In the genomic region with DNA sequence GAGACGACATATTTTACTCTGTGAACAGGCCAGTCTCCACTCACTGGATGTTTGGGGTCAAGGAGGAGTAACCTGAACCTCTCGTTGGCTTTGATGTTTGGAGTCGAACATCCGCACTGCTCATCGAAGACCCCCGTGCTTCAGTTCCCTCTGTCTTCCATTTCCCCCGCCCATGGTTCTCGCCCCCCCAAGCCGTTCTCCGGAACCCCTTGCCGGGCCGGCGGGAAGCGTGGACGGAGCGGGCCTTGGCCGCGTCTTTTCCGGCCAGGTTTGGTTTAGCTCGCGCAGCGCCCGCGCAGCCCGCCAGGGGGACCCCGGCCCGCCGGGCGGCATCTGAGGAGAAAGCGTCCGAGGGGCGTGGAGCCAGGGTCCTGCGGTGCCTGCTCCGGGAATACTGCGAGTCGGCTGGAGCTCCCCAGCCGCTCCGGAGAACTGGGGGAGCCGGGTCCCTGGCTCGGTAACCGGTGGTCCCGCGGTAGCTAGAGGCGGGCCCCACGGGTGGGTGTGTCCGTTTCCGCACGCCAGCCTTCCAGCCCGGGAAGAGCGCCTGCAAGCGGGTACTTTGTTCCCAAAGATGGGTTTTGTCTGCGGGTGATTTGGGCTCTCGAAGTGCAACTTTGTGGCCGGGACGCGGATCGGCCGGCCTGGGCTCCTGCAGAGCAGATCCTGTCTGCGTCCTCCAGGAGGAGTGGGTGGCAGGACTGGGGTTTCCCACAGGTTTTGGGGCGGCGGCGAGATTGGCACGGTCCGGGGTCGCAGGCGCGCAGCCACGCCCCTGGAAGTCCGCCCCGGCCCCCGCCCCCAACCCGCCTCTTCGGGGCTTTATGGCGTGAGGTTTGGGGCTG, we compare ENCODE assay signal across 1 cellular context.
TF ChIP-seq lines count a peak whose summit lies in the region.

No MANE protein-coding gene starts in this region.

TF ChIP-seq in HCT116, 20 proteins besides CTCF, POLR2A, EP300 and RAD21 (continued from another document):
- TF ChIP-seq CEBPB (IDR thresholded peaks at IDR 0.05; ENCODE audit: low read depth) (no peak), TCF7L2 (IDR thresholded peaks at IDR 0.05; ENCODE audit: borderline replicate concordance, extremely low read depth, insufficient read depth, insufficient read length) (peak; percentile 57), REST (IDR thresholded peaks at IDR 0.05; ENCODE audit: low read depth) (no peak), SIN3A (IDR thresholded peaks at IDR 0.05; ENCODE audit: low read depth) (peak; percentile 26; the same call in 1 of the 2 replicates), JUND (IDR thresholded peaks at IDR 0.05) (no peak), ZNF274 (IDR thresholded peaks at IDR 0.05; ENCODE audit: low read depth, low read length) (no peak), SRF (IDR thresholded peaks at IDR 0.05; ENCODE audit: low read depth) (no peak), EZH2phosphoT487 (IDR thresholded peaks at IDR 0.05; ENCODE audit: borderline replicate concordance) (no peak), SP1 (IDR thresholded peaks at IDR 0.05; ENCODE audit: low read depth) (no peak), ATF3 (IDR thresholded peaks at IDR 0.05) (no peak), EZH2 (IDR thresholded peaks at IDR 0.05) (no peak), CBX3 (IDR thresholded peaks at IDR 0.05; ENCODE audit: low read depth) (no peak), POLR2AphosphoS5 (IDR thresholded peaks at IDR 0.05; ENCODE audit: low read depth, low read length) (no peak; the same call in 1 of the 2 replicates)
TF ChIP-seq in HCT116: peak in this region for 3.
